Comparison of ENCODE assay signal across 26 cellular contexts in the genomic region with DNA sequence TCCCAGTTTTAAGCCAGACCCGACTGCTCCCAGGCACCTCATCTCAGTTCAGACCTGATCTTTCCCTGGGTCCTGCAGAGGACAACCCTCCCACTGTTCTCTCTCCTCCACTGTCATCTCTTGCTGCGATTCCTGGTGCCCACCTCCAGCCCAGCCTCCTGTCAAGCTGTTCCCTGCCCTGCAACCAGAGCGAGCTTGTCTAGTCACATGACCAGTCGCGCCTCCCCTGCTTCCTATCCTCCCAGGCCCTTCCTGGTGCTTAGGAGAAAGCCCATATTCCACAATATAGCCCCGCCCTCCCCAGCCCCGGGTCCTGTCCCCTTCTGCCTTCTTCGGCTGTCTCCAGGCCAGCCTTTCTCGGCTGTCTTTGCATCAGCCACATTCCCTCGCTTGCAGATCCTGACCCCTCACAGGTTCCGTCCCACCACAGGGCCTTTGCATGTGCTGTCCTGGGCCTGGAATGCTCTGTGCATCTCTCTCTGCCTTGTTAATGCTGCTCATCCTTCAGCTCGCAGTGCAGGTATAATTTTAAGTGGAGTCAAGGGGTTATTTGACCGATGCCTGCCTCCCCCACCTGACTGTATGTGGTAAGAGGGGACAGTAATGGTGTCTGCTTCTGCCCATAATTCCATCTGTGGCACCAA.
DNase-seq lines count a peak whose midpoint lies in the region; ATAC-seq and TF ChIP-seq lines count a peak whose summit lies in the region.
"Had no signal": no experiment of that assay in that cellular context is flagged by ENCODE, and none has a peak within 500 bp of the region (broad histone marks: within the 10 kb centered on the region; RNA-seq: fewer than 3 reads in every experiment).

No MANE protein-coding gene starts in this region.

- no peak for ATAC-seq in activated naive CD4-positive, alpha-beta T cell treated with anti-CD3 and anti-CD28 coated beads, Interleukin-2, amount 50 U/mL, for 72 hours
- no peak for ATAC-seq in T-helper 17 cell
- no peak for ATAC-seq in HG03139 (IDR thresholded peaks at IDR 0.05; ENCODE audit: unreplicated experiment)
- ATAC-seq: A549, HepG2, Right ventricle myocardium inferior had no signal

- H3K9me3 ChIP-seq in T-helper 17 cell (ENCODE audit: control insufficient read depth, low read length, poor library complexity, severe bottlenecking), result no peaks in the 10 kb centered on the region
- no peaks in the 10 kb centered on the region for H3K9me3 ChIP-seq in neural progenitor cell (ENCODE audit: low read depth)
- H3K9me3 ChIP-seq: MG63, SJCRH30 had no signal

- no peaks in the 10 kb centered on the region for H3K79me2 ChIP-seq in neural progenitor cell (ENCODE audit: low read depth)

- H3K27me3 Mint-ChIP-seq in activated naive CD4-positive, alpha-beta T cell treated with anti-CD3 and anti-CD28 coated beads for 36 hours (ENCODE audit: low read depth), result no peaks in the 10 kb centered on the region
- H3K27me3 Mint-ChIP-seq in T-helper 17 cell, result peaks cover 9% of the 10 kb centered on the region
- peaks cover 13% of the 10 kb centered on the region for H3K27me3 Mint-ChIP-seq in neural progenitor cell (ENCODE audit: insufficient read depth, low read depth)
- H3K27me3 Mint-ChIP-seq in activated T-helper 1 cell treated with anti-CD3 and anti-CD28 coated beads, Interleukin-12 subunit alpha, Interleukin-12 subunit beta, Interleukin-2, Interleukin-4 antibody, amounts not matched to agents 30 ng/mL and 10 ng/mL and 1 ng/mL, durations not matched to agents 14 hours and 24 hours and 36 hours (ENCODE audit: insufficient read depth), result peaks cover 4% of the 10 kb centered on the region

- DNase-seq in activated naive CD4-positive, alpha-beta T cell treated with anti-CD3 and anti-CD28 coated beads, Interleukin-2, amount 50 U/mL, for 72 hours (ENCODE audit: low spot score in 2 of 2), result no peak
- DNase-seq in activated naive CD4-positive, alpha-beta T cell treated with anti-CD3 and anti-CD28 coated beads for 36 hours, result no peak
- DNase-seq in T-helper 17 cell (no peak), neural progenitor cell (ENCODE audit: low spot score) (no peak), epidermal melanocyte (ENCODE audit: insufficient read length, low spot score) (no peak)
- DNase-seq in activated T-helper 1 cell treated with anti-CD3 and anti-CD28 coated beads, Interleukin-12 subunit alpha, Interleukin-12 subunit beta, Interleukin-2, Interleukin-4 antibody, amounts not matched to agents 30 ng/mL and 10 ng/mL and 1 ng/mL, durations not matched to agents 14 hours and 24 hours and 36 hours (ENCODE audit: low spot score), result no peak
- DNase-seq: AML-193; CD4-positive, alpha-beta memory T cell; COR-L47; GDM1; KG1; MG63; NCI-H1105 treated with DMSO at 0.1 percent for 48 hours; NCI-H146; NCI-H1930; NCI-H2107; NCI-H524; NCI-H748 treated with DMSO at 0.1 percent for 48 hours; NK-92 treated with Interleukin-12 subunit alpha and Interleukin-12 subunit beta, amount 100 ng/mL, for 24 hours; PC-9; SJCRH30 had no signal

- intact Hi-C loops in activated naive CD4-positive, alpha-beta T cell treated with anti-CD3 and anti-CD28 coated beads for 36 hours (cut with micrococcal nuclease), result no loop called here
- intact Hi-C loops in activated T-helper 1 cell treated with anti-CD3 and anti-CD28 coated beads, Interleukin-12 subunit alpha, Interleukin-12 subunit beta, Interleukin-2, Interleukin-4 antibody, amounts not matched to agents 30 ng/mL and 10 ng/mL and 1 ng/mL, durations not matched to agents 14 hours and 24 hours and 36 hours (cut with micrococcal nuclease), result no loop called here

- no peak overlapping the region for H2AFZ ChIP-seq in neural progenitor cell (replicated peaks)
- H2AFZ ChIP-seq: PC-9 had no signal

- no peak overlapping the region for H3K4me2 ChIP-seq in neural progenitor cell
- H3K4me2 ChIP-seq: A549, PC-9 had no signal

- H3K4me1 Mint-ChIP-seq in activated naive CD4-positive, alpha-beta T cell treated with anti-CD3 and anti-CD28 coated beads for 36 hours (ENCODE audit: low read depth), result peaks cover 32% of the 10 kb centered on the region
- H3K4me1 Mint-ChIP-seq in T-helper 17 cell, result peaks cover 30% of the 10 kb centered on the region
- peaks cover 9% of the 10 kb centered on the region for H3K4me1 Mint-ChIP-seq in neural progenitor cell
- peaks cover 24% of the 10 kb centered on the region for H3K4me1 Mint-ChIP-seq in activated T-helper 1 cell treated with anti-CD3 and anti-CD28 coated beads, Interleukin-12 subunit alpha, Interleukin-12 subunit beta, Interleukin-2, Interleukin-4 antibody, amounts not matched to agents 30 ng/mL and 10 ng/mL and 1 ng/mL, durations not matched to agents 14 hours and 24 hours and 36 hours (ENCODE audit: low read depth)

- no peaks in the 10 kb centered on the region for H3F3A ChIP-seq in neural progenitor cell (ENCODE audit: low read depth)

- H3K4me1 ChIP-seq in neural progenitor cell, result no peaks in the 10 kb centered on the region
- H3K4me1 ChIP-seq: A549, SJCRH30 had no signal

- no peaks in the 10 kb centered on the region for H4K20me1 ChIP-seq in neural progenitor cell (ENCODE audit: low read depth)
- H4K20me1 ChIP-seq: BLaER1 treated with 17β-estradiol and CSF1 and Interleukin-3, amounts not matched to agents 10 nM and 100 nM had no signal

- H3K27ac Mint-ChIP-seq in activated naive CD4-positive, alpha-beta T cell treated with anti-CD3 and anti-CD28 coated beads, Interleukin-2, amount 50 U/mL, for 72 hours, result peak overlapping the region; percentile 30 to 53
- H3K27ac Mint-ChIP-seq in activated naive CD4-positive, alpha-beta T cell treated with anti-CD3 and anti-CD28 coated beads for 36 hours, result no peak overlapping the region
- H3K27ac Mint-ChIP-seq in T-helper 17 cell (peak overlapping the region; percentile 79), neural progenitor cell (peak overlapping the region; percentile 50)
- no peak overlapping the region for H3K27ac Mint-ChIP-seq in activated T-helper 1 cell treated with anti-CD3 and anti-CD28 coated beads, Interleukin-12 subunit alpha, Interleukin-12 subunit beta, Interleukin-2, Interleukin-4 antibody, amounts not matched to agents 30 ng/mL and 10 ng/mL and 1 ng/mL, durations not matched to agents 14 hours and 24 hours and 36 hours

- no peak overlapping the region for H3K27ac ChIP-seq in neural progenitor cell
- H3K27ac ChIP-seq: A549; BLaER1 treated with 17β-estradiol and CSF1 and Interleukin-3, amounts not matched to agents 10 nM and 100 nM; PC-9; SJCRH30 had no signal

- H3K36me3 ChIP-seq in neural progenitor cell, result no peaks in the 10 kb centered on the region
- H3K36me3 ChIP-seq: BLaER1 treated with 17β-estradiol and CSF1 and Interleukin-3, amounts not matched to agents 10 nM and 100 nM; MG63; SJCRH30 had no signal

- peaks cover 5 to 22% of the 10 kb centered on the region in 2 donors for H3K36me3 Mint-ChIP-seq in activated naive CD4-positive, alpha-beta T cell treated with anti-CD3 and anti-CD28 coated beads, Interleukin-2, amount 50 U/mL, for 72 hours
- no peaks in the 10 kb centered on the region for H3K36me3 Mint-ChIP-seq in activated naive CD4-positive, alpha-beta T cell treated with anti-CD3 and anti-CD28 coated beads for 36 hours (ENCODE audit: low read depth)
- peaks cover 4% of the 10 kb centered on the region for H3K36me3 Mint-ChIP-seq in T-helper 17 cell (ENCODE audit: low read depth)
- H3K36me3 Mint-ChIP-seq in neural progenitor cell, result peaks cover 9% of the 10 kb centered on the region
- peaks cover 3% of the 10 kb centered on the region for H3K36me3 Mint-ChIP-seq in activated T-helper 1 cell treated with anti-CD3 and anti-CD28 coated beads, Interleukin-12 subunit alpha, Interleukin-12 subunit beta, Interleukin-2, Interleukin-4 antibody, amounts not matched to agents 30 ng/mL and 10 ng/mL and 1 ng/mL, durations not matched to agents 14 hours and 24 hours and 36 hours (ENCODE audit: low read depth)

- no peak overlapping the region for H3K4me3 ChIP-seq in neural progenitor cell
- H3K4me3 ChIP-seq: A549; BLaER1 treated with 17β-estradiol and CSF1 and Interleukin-3, amounts not matched to agents 10 nM and 100 nM; MG63; PC-9; SJCRH30 had no signal

- no peak overlapping the region for H3K9ac ChIP-seq in neural progenitor cell
- H3K9ac ChIP-seq: BLaER1 treated with 17β-estradiol and CSF1 and Interleukin-3, amounts not matched to agents 10 nM and 100 nM had no signal

- no peak for TF ChIP-seq CTCF in neural progenitor cell (IDR thresholded peaks at IDR 0.05)

- peaks cover 4 to 18% of the 10 kb centered on the region in 2 donors for H3K9me3 Mint-ChIP-seq in activated naive CD4-positive, alpha-beta T cell treated with anti-CD3 and anti-CD28 coated beads, Interleukin-2, amount 50 U/mL, for 72 hours
- H3K9me3 Mint-ChIP-seq in activated naive CD4-positive, alpha-beta T cell treated with anti-CD3 and anti-CD28 coated beads for 36 hours, result peaks cover 7% of the 10 kb centered on the region
- H3K9me3 Mint-ChIP-seq in neural progenitor cell, result peaks cover 18% of the 10 kb centered on the region
- H3K9me3 Mint-ChIP-seq in activated T-helper 1 cell treated with anti-CD3 and anti-CD28 coated beads, Interleukin-12 subunit alpha, Interleukin-12 subunit beta, Interleukin-2, Interleukin-4 antibody, amounts not matched to agents 30 ng/mL and 10 ng/mL and 1 ng/mL, durations not matched to agents 14 hours and 24 hours and 36 hours, result peaks cover 9% of the 10 kb centered on the region

- no peaks in the 10 kb centered on the region for H3K27me3 ChIP-seq in neural progenitor cell
- H3K27me3 ChIP-seq: BLaER1 treated with 17β-estradiol and CSF1 and Interleukin-3, amounts not matched to agents 10 nM and 100 nM; MG63 had no signal

- CTCF ChIA-PET in activated naive CD4-positive, alpha-beta T cell treated with anti-CD3 and anti-CD28 coated beads for 36 hours (lab: Charles Lee), result no interaction called here

- H3K4me3 Mint-ChIP-seq in activated naive CD4-positive, alpha-beta T cell treated with anti-CD3 and anti-CD28 coated beads for 36 hours, result no peak overlapping the region
- H3K4me3 Mint-ChIP-seq in T-helper 17 cell (no peak overlapping the region), neural progenitor cell (no peak overlapping the region)
- H3K4me3 Mint-ChIP-seq in activated T-helper 1 cell treated with anti-CD3 and anti-CD28 coated beads, Interleukin-12 subunit alpha, Interleukin-12 subunit beta, Interleukin-2, Interleukin-4 antibody, amounts not matched to agents 30 ng/mL and 10 ng/mL and 1 ng/mL, durations not matched to agents 14 hours and 24 hours and 36 hours, result no peak overlapping the region
- H3K4me3 Mint-ChIP-seq: CD4-positive, alpha-beta memory T cell had no signal

Comparison
In these comparisons a context has a peak if more than half of its experiments do, and no peak if none do; other contexts are left out.
1. H3K27ac Mint-ChIP-seq: peak in activated naive CD4-positive, alpha-beta T cell treated with anti-CD3 and anti-CD28 coated beads, Interleukin-2, amount 50 U/mL, for 72 hours (2 of 2), T-helper 17 cell (single experiment) and neural progenitor cell (single experiment); none in activated naive CD4-positive, alpha-beta T cell treated with anti-CD3 and anti-CD28 coated beads for 36 hours (single experiment) and activated T-helper 1 cell treated with anti-CD3 and anti-CD28 coated beads, Interleukin-12 subunit alpha, Interleukin-12 subunit beta, Interleukin-2, Interleukin-4 antibody, amounts not matched to agents 30 ng/mL and 10 ng/mL and 1 ng/mL, durations not matched to agents 14 hours and 24 hours and 36 hours (single experiment).